9 cellular contexts compared by ENCODE assay signal in genomic region chr3:64223809-64224570, GRCh38. TPM values are rescaled to one million over a fixed set of nuclear protein-coding genes. Genes with fewer than 3 reads are reported as not detected.
DNase-seq lines count a peak whose midpoint lies in the region; ATAC-seq and TF ChIP-seq lines count a peak whose summit lies in the region.
"Had no signal": no experiment of that assay in that cellular context is flagged by ENCODE, and none has a peak within 500 bp of the region (broad histone marks: within the 10 kb centered on the region; RNA-seq: fewer than 3 reads in every experiment).

No MANE protein-coding gene starts in this region.

- H3K36me3 Mint-ChIP-seq in T-cell = no peaks in the 10 kb centered on the region

- DNase-seq in BE2C (no peak), PC-3 (no peak), fibroblast of pulmonary artery (ENCODE audit: low read depth) (peak; percentile 77), ovary (no peak), left lung (no peak), T-cell (no peak)
- no peak for DNase-seq in stimulated activated naive CD4-positive, alpha-beta T cell treated with Interleukin-2 at 50 U/mL for 16 hours (lab: John Stamatoyannopoulos, UW)
- DNase-seq: activated T-cell treated with anti-CD3 and anti-CD28 coated beads for 4 hours had no signal

- H2AFZ ChIP-seq in PC-3 (ENCODE audit: low read length) = no peak overlapping the region

- H3K27me3 ChIP-seq in BE2C = no peaks in the 10 kb centered on the region
- H3K27me3 ChIP-seq in PC-3 (ENCODE audit: low read length) = no peaks in the 10 kb centered on the region
- no peaks in the 10 kb centered on the region for H3K27me3 ChIP-seq in ovary
- H3K27me3 ChIP-seq in left lung = no peaks in the 10 kb centered on the region

- no peaks in the 10 kb centered on the region for H4K20me1 ChIP-seq in PC-3 (ENCODE audit: low read length)

- no peak for TF ChIP-seq EP300 in ovary (IDR thresholded peaks at IDR 0.05)

- H3K4me3 Mint-ChIP-seq in T-cell = no peak overlapping the region

- CTCF ChIA-PET in PC-3 (lab: Charles Lee) = no interaction called here
- CTCF ChIA-PET in T-cell (lab: Charles Lee) = no interaction called here

- no peak overlapping the region for H3K4me2 ChIP-seq in PC-3 (ENCODE audit: low read length)

- WGBS in ovary, 3 donors = 60 to 70% (median 65%) methylated on average over 5 of the region's 5 CpGs

- no peaks in the 10 kb centered on the region for H3K9me3 Mint-ChIP-seq in T-cell

- H3K4me3 ChIP-seq in BE2C (ENCODE audit: low read depth, low read length) (no peak overlapping the region), PC-3 (ENCODE audit: low read length) (no peak overlapping the region), fibroblast of pulmonary artery (replicated peaks; ENCODE audit: low read depth, low read length) (peak overlapping the region; percentile 62), ovary (no peak overlapping the region), left lung (peak overlapping the region in 1 of 2 donors; percentile 19)

- no peak for TF ChIP-seq POLR2A in ovary (IDR thresholded peaks at IDR 0.05)

- POLR2A ChIA-PET in PC-3 (lab: Charles Lee; ENCODE audit: unreplicated experiment) (no interaction called here), T-cell (lab: Charles Lee) (no interaction called here)

- no peaks in the 10 kb centered on the region for H3K36me3 ChIP-seq in BE2C
- no peaks in the 10 kb centered on the region for H3K36me3 ChIP-seq in PC-3 (ENCODE audit: low read depth, low read length)
- H3K36me3 ChIP-seq in ovary = no peaks in the 10 kb centered on the region
- no peaks in the 10 kb centered on the region for H3K36me3 ChIP-seq in left lung

- no peaks in the 10 kb centered on the region for H3F3A ChIP-seq in PC-3 (ENCODE audit: low read length, unreplicated experiment)

- H3K9ac ChIP-seq in PC-3 (ENCODE audit: low read length) = no peak overlapping the region

- ATAC-seq in PC-3 (peak; percentile 55; the same call in 1 of the 2 replicates), left lung (no peak), HG03342 (IDR thresholded peaks at IDR 0.05; ENCODE audit: unreplicated experiment) (no peak), T-cell (replicated peaks in 1 of 4) (no peak)

- H3K27ac Mint-ChIP-seq in T-cell = no peak overlapping the region

- H3K27ac ChIP-seq in PC-3 (ENCODE audit: low read length) = no peak overlapping the region
- H3K27ac ChIP-seq in ovary = peak overlapping the region; percentile 16 to 84
- H3K27ac ChIP-seq in left lung = peak overlapping the region in 1 of 2 donors; percentile 49

- no TSS peak for BruUV-seq in PC-3 (replicated peaks; lab: Mats Ljungman, UMichigan)

- 0 out of 2 replicates have a peak, but pooled peaks have one; percentile 31 for TF ChIP-seq CTCF in BE2C (IDR thresholded peaks at IDR 0.05; ENCODE audit: low read depth, low read length)
- TF ChIP-seq CTCF in PC-3 (conservative IDR thresholded peaks at IDR 0.05; ENCODE audit: low read depth, low read length) = no peak
- TF ChIP-seq CTCF in fibroblast of pulmonary artery (IDR thresholded peaks at IDR 0.05; ENCODE audit: low read length, missing control alignments) = peak; percentile 32
- no peak for TF ChIP-seq CTCF in ovary (IDR thresholded peaks at IDR 0.05)
- TF ChIP-seq CTCF in left lung (IDR thresholded peaks at IDR 0.05) = no peak

- H3K9me2 ChIP-seq in PC-3 (replicated peaks; ENCODE audit: low read length) = no peaks in the 10 kb centered on the region

- H3K4me1 ChIP-seq in BE2C (peaks cover 11% of the 10 kb centered on the region), PC-3 (ENCODE audit: insufficient read depth, low read length) (no peaks in the 10 kb centered on the region), ovary (ENCODE audit: insufficient read depth) (peaks cover 17% of the 10 kb centered on the region), left lung (peaks cover 7 to 21% of the 10 kb centered on the region in 2 donors)

- no peaks in the 10 kb centered on the region for H3K4me1 Mint-ChIP-seq in T-cell

- H3K9me3 ChIP-seq in BE2C (no peaks in the 10 kb centered on the region), PC-3 (ENCODE audit: low read length) (no peaks in the 10 kb centered on the region), ovary (no peaks in the 10 kb centered on the region), left lung (no peaks in the 10 kb centered on the region)

- no peaks in the 10 kb centered on the region for H3K79me2 ChIP-seq in PC-3 (ENCODE audit: low read length)

- H3K27me3 Mint-ChIP-seq in T-cell = peaks cover 6 to 27% of the 10 kb centered on the region in 2 donors

- intact Hi-C loops in PC-3 (cut with micrococcal nuclease) = loop anchor here (5.0 kb wide), 1 partner anchor 192 kb away; no protein-coding TSS in a partner anchor
- intact Hi-C loops in ovary (cut with DNase I) = loop anchor here in 1 of 4 donors (5.0 to 10.0 kb wide), 3 partner anchors 38 to 671 kb away; no protein-coding TSS in a partner anchor
- intact Hi-C loops in left lung (cut with DNase I) = no loop called here

RNA-seq across cellular contexts. Expression of gene PRICKLE2, which starts 1.3 kb away (rescaled TPM):
- polyA plus RNA-seq in BE2C (2012; ENCODE audit: insufficient read depth, insufficient read length, low read depth) = 0.11 TPM
- 0.46 and 1.8 TPM in 2 replicates for total RNA-seq in PC-3 (2014; rRNA removed)
- 10 to 100 TPM; 22.2 to 34.8 (median 27.2) TPM for total RNA-seq in ovary
- 10 to 100 TPM in 1 of 2 donors, 1 to 10 TPM in 1; 6.3 to 18.2 TPM for polyA plus RNA-seq in ovary
- 10 to 100 TPM; 34.5 to 36.7 TPM for total RNA-seq in left lung
- total RNA-seq in T-cell = under 1 TPM in 3 of 5 donors, not detected in 2; 0.06 to 0.13 (median 0.09) TPM

Comparison
In these comparisons a context has a peak if more than half of its experiments do, and no peak if none do; other contexts are left out.
1. CTCF ChIP-seq: peak in BE2C (single experiment) and fibroblast of pulmonary artery (single experiment); none in PC-3 (single experiment), ovary (0 of 3) and left lung (0 of 2).